ENCODE assay signal across 8 cellular contexts in the genomic region with DNA sequence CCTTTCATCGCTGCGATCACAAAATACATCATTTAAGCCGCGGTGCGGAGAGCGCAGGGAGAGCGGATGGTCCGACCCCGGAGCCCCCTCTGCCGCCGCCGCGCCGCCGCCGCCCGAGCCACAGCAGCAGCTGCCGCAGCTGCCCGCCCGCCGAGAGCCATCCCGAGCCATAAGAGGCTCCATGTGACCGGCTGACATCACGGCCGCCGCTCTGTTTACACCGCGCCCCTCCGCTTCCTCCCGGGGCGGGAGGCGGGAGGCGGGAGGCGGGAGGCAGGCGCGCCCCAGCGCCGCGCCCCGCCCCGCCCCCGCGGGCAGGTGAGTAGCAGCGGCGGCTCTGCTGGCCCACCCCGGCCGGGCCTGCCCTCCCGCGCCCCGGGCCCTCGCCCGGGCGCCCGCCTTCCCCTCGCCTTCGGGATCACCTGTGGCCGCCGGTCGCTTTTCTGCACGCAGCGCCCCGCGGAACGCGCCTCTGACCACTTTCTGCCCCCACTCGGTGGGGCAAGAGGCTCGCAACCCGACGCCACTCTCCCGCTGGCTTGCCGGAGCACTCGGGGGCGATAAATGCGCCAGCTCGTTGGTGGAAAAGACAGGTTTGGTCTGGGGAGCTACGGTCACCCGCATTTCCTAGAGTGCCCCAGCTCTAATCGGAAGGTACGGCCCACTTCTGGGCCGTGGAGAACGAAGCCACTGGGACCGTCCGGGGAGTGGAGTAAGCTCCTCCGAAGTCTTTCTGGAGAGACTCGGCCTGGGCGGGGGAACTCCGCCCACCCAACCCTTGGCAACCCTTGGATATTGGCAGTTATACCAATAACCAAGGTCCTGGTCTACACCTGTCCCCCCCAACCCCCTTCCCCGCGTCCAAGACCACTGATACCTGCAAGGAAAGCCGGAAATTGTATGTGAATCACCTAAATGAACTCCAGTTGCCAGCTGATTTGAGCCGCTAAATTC.
A peak's percentile ranks its signal among the peaks of the same experiment; 100 is the strongest.
DNase-seq lines count a peak whose midpoint lies in the region; ATAC-seq and TF ChIP-seq lines count a peak whose summit lies in the region.

No MANE protein-coding gene starts in this region.

- H3K9me3 ChIP-seq in gastroesophageal sphincter, result no peaks in the 10 kb centered on the region

- peaks cover 0 to 33% (median 0%) of the 10 kb centered on the region in 3 donors for H3K4me1 ChIP-seq in gastroesophageal sphincter

- peak; percentile 76 to 83 for TF ChIP-seq POLR2A in gastroesophageal sphincter (IDR thresholded peaks at IDR 0.05)

- no peaks in the 10 kb centered on the region for H3K36me3 ChIP-seq in gastroesophageal sphincter

- DNase-seq in D341Med (ENCODE audit: low spot score) (peak; percentile 85), HuH-7.5 (ENCODE audit: low spot score) (peak; percentile 53), RPMI8226 (peak; percentile 86), activated gamma-delta T cell treated with Interleukin-2 at 50 U/mL for 16 hours (peak; percentile 80), nucleus accumbens (lab: John Stamatoyannopoulos, UW) (peak in 55 of 56 donors; percentile 21 to 89 (median 74)), superior temporal gyrus (ENCODE audit: extremely low spot score) (peak; percentile 88)

- peak overlapping the region; percentile 64 for H3K4me3 ChIP-seq in gastroesophageal sphincter

- 12 to 60% methylated on average over 1 to 10 of the region's 91 CpGs for WGBS in gastroesophageal sphincter (ENCODE audit: low coverage in 1 of 2), 2 donors

- no peaks in the 10 kb centered on the region for H3K27me3 ChIP-seq in gastroesophageal sphincter

- peak; percentile 78 for ATAC-seq in GM21447 (IDR thresholded peaks at IDR 0.05; ENCODE audit: unreplicated experiment)
- peak; percentile 94 for ATAC-seq in gastroesophageal sphincter

- TF ChIP-seq EP300 in gastroesophageal sphincter (IDR thresholded peaks at IDR 0.05), result no peak

- peak in 3 of 4 experiments; percentile 28 to 54 (median 31) for TF ChIP-seq CTCF in gastroesophageal sphincter (IDR thresholded peaks at IDR 0.05)

- H3K27ac ChIP-seq in gastroesophageal sphincter, result peak overlapping the region; percentile 72 to 97 (median 91)

Comparison
In these comparisons a context has a peak if more than half of its experiments do, and no peak if none do; other contexts are left out.
1. Peak in every context shown above with its lines: DNase-seq, ATAC-seq, H3K4me3 ChIP-seq and H3K27ac ChIP-seq.